ENCODE assay signal across 1 cellular context in genomic region chr3:9397911-9398714, GRCh38.
TF ChIP-seq lines count a peak whose summit lies in the region.

No MANE protein-coding gene starts in this region.

TF ChIP-seq in K562, 482 proteins besides CTCF, POLR2A, EP300 and RAD21 (continued from another document):
- 0 out of 2 replicates have a peak, but pooled peaks have one; percentile 46 for TF ChIP-seq ZBTB49 (CRISPR knock-in tag; IDR thresholded peaks at IDR 0.05; ENCODE audit: borderline replicate concordance)
- no peak for TF ChIP-seq PTTG1 (tag; IDR thresholded peaks at IDR 0.05; ENCODE audit: low read depth)
- 0 out of 2 replicates have a peak, but pooled peaks have one; percentile 18 for TF ChIP-seq ERF (CRISPR knock-in tag; IDR thresholded peaks at IDR 0.05)
- TF ChIP-seq HDAC1 (IDR thresholded peaks at IDR 0.05), result peak in 1 of 2 experiments; percentile 74; a peak in 1 of 4 replicates
- peak; percentile 65 for TF ChIP-seq EP400 (IDR thresholded peaks at IDR 0.05)
- TF ChIP-seq SIRT6 (IDR thresholded peaks at IDR 0.05; ENCODE audit: low read depth, low read length), result no peak
- no peak for TF ChIP-seq MEF2D (tag; conservative IDR thresholded peaks at IDR 0.05; ENCODE audit: low read depth)
- 0 out of 2 replicates have a peak, but pooled peaks have one; percentile 40 for TF ChIP-seq SRSF3 (IDR thresholded peaks at IDR 0.05; ENCODE audit: insufficient read depth, low read length)
TF ChIP-seq in K562: peak in this region for 96.
